In genomic region chr10:79932307-79932706, GRCh38 we compare ENCODE assay signal across 32 cellular contexts. TPM values are rescaled to one million over a fixed set of nuclear protein-coding genes. Genes with fewer than 3 reads are reported as not detected.
"Had no signal": no experiment of that assay in that cellular context is flagged by ENCODE, and none has a peak within 500 bp of the region (broad histone marks: within the 10 kb centered on the region; RNA-seq: fewer than 3 reads in every experiment).

No MANE protein-coding gene starts in this region.

- H3K36me3 ChIP-seq: ascending aorta had no signal

- H3K36me3 Mint-ChIP-seq: activated CD4-positive, alpha-beta memory T cell treated with anti-CD3 and anti-CD28 coated beads for 36 hours; activated naive CD4-positive, alpha-beta T cell treated with anti-CD3 and anti-CD28 coated beads, Interleukin-2, amount 10 ng/mL, durations not matched to agents 7 days and 5 days; activated naive CD4-positive, alpha-beta T cell treated with anti-CD3 and anti-CD28 coated beads, Interleukin-2, amount 50 U/mL, for 24 hours; activated naive CD8-positive, alpha-beta T cell treated with anti-CD3 and anti-CD28 coated beads for 36 hours; brain had no signal

- FAIRE-seq: TTC549 had no signal

- H3K4me1 Mint-ChIP-seq: activated naive CD4-positive, alpha-beta T cell treated with anti-CD3 and anti-CD28 coated beads, Interleukin-2, amount 10 ng/mL, durations not matched to agents 7 days and 5 days had no signal

- H3K4me1 ChIP-seq: ascending aorta had no signal

- H3K4me3 ChIP-seq: ascending aorta had no signal

- H3K9me3 ChIP-seq: ascending aorta had no signal

- H3K4me3 Mint-ChIP-seq: activated B cell treated with CpG ODN at 0.5 μM for 24 hours; activated CD4-positive, alpha-beta memory T cell treated with anti-CD3 and anti-CD28 coated beads for 36 hours; activated CD4-positive, alpha-beta T cell treated with anti-CD3 and anti-CD28 coated beads, Interleukin-2, amount 10 ng/mL, durations not matched to agents 24 days and 14 days; activated CD8-positive, alpha-beta T cell treated with anti-CD3 and anti-CD28 coated beads for 36 hours; activated naive CD4-positive, alpha-beta T cell treated with anti-CD3 and anti-CD28 coated beads, Interleukin-2, amount 10 ng/mL, durations not matched to agents 7 days and 5 days; activated naive CD4-positive, alpha-beta T cell treated with anti-CD3 and anti-CD28 coated beads, Interleukin-2, amount 50 U/mL, for 24 hours; activated naive CD8-positive, alpha-beta T cell treated with anti-CD3 and anti-CD28 coated beads for 36 hours; brain; T-helper 1 cell treated with Interleukin-12 subunit alpha and Interleukin-12 subunit beta and Interleukin-4 antibody, amounts not matched to agents 30 μg/mL and 1 μg/mL, for 36 hours; T-helper 2 cell treated with Interferon-gamma antibody and Interleukin-4, amounts not matched to agents 5 μg/mL and 100 μg/mL, for 36 hours had no signal

- H3K27me3 ChIP-seq: ascending aorta had no signal

- ATAC-seq: activated CD8-positive, alpha-beta T cell treated with anti-CD3 and anti-CD28 coated beads for 36 hours had no signal

- H3K27ac ChIP-seq: ascending aorta, VCaP had no signal

- DNase-seq: activated B cell treated with CpG ODN at 0.5 μM for 24 hours; activated CD4-positive, alpha-beta memory T cell treated with anti-CD3 and anti-CD28 coated beads for 36 hours; activated CD4-positive, alpha-beta T cell treated with anti-CD3 and anti-CD28 coated beads for 4 hours; activated CD4-positive, alpha-beta T cell treated with anti-CD3 and anti-CD28 coated beads, Interleukin-2, amount 50 U/mL, for 1 hour; activated CD4-positive, alpha-beta T cell treated with anti-CD3 and anti-CD28 coated beads, Interleukin-2, amount 50 U/mL, for 4 hours; activated CD4-positive, CD25-positive, alpha-beta regulatory T cell treated with anti-CD3 and anti-CD28 coated beads, Interleukin-2, amount 50 U/mL, for 72 hours; activated CD8-positive, alpha-beta memory T cell treated with anti-CD3 and anti-CD28 coated beads, Interleukin-2, amount 50 U/mL, for 4 hours; activated CD8-positive, alpha-beta T cell treated with anti-CD3 and anti-CD28 coated beads for 36 hours; activated effector memory CD4-positive, alpha-beta T cell treated with Interleukin-2 at 50 U/mL for 16 hours; activated gamma-delta T cell; activated naive CD4-positive, alpha-beta T cell treated with anti-CD3 and anti-CD28 coated beads, Interleukin-2, amount 10 ng/mL, durations not matched to agents 7 days and 5 days; activated naive CD4-positive, alpha-beta T cell treated with Interleukin-2 at 50 U/mL for 16 hours; activated naive CD8-positive, alpha-beta T cell treated with anti-CD3 and anti-CD28 coated beads for 36 hours; activated T-cell treated with anti-CD3 and anti-CD28 coated beads for 4 hours; activated T-cell treated with anti-CD3 and anti-CD28 coated beads, Interleukin-2, amount 50 U/mL, for 1 hour; activated T-cell treated with anti-CD3 and anti-CD28 coated beads, Interleukin-2, amount 50 U/mL, for 48 hours; amygdala; anterior cingulate cortex; central memory CD4-positive, alpha-beta T cell; T-helper 1 cell; T-helper 2 cell; T-helper 9 cell had no signal

- H3K9me3 Mint-ChIP-seq: activated B cell treated with CpG ODN at 0.5 μM for 24 hours; activated CD4-positive, alpha-beta memory T cell treated with anti-CD3 and anti-CD28 coated beads for 36 hours; activated CD4-positive, alpha-beta T cell treated with anti-CD3 and anti-CD28 coated beads, Interleukin-2, amount 10 ng/mL, durations not matched to agents 24 days and 14 days; activated CD8-positive, alpha-beta T cell treated with anti-CD3 and anti-CD28 coated beads for 36 hours; activated naive CD4-positive, alpha-beta T cell treated with anti-CD3 and anti-CD28 coated beads, Interleukin-2, amount 10 ng/mL, durations not matched to agents 7 days and 5 days; activated naive CD4-positive, alpha-beta T cell treated with anti-CD3 and anti-CD28 coated beads, Interleukin-2, amount 50 U/mL, for 24 hours; activated naive CD8-positive, alpha-beta T cell treated with anti-CD3 and anti-CD28 coated beads for 36 hours; activated T-helper 2 cell treated with anti-CD3 and anti-CD28 coated beads, Interferon-gamma antibody, Interleukin-2, Interleukin-4, amounts not matched to agents 10 μg/mL and 5 μg/mL and 100 μg/mL, durations not matched to agents 14 hours and 24 hours and 36 hours; brain; T-helper 1 cell treated with Interleukin-12 subunit alpha and Interleukin-12 subunit beta and Interleukin-4 antibody, amounts not matched to agents 30 μg/mL and 1 μg/mL, for 36 hours; T-helper 2 cell treated with Interferon-gamma antibody and Interleukin-4, amounts not matched to agents 5 μg/mL and 100 μg/mL, for 36 hours had no signal

- H3K27ac Mint-ChIP-seq: activated B cell treated with CpG ODN at 0.5 μM for 24 hours; activated CD4-positive, alpha-beta memory T cell treated with anti-CD3 and anti-CD28 coated beads for 36 hours; activated CD4-positive, alpha-beta T cell treated with anti-CD3 and anti-CD28 coated beads, Interleukin-2, amount 10 ng/mL, durations not matched to agents 24 days and 14 days; activated CD8-positive, alpha-beta T cell treated with anti-CD3 and anti-CD28 coated beads for 36 hours; activated naive CD4-positive, alpha-beta T cell treated with anti-CD3 and anti-CD28 coated beads, Interleukin-2, amount 10 ng/mL, durations not matched to agents 7 days and 5 days; activated naive CD4-positive, alpha-beta T cell treated with anti-CD3 and anti-CD28 coated beads, Interleukin-2, amount 50 U/mL, for 24 hours; activated naive CD8-positive, alpha-beta T cell treated with anti-CD3 and anti-CD28 coated beads for 36 hours; activated T-helper 2 cell treated with anti-CD3 and anti-CD28 coated beads, Interferon-gamma antibody, Interleukin-2, Interleukin-4, amounts not matched to agents 10 μg/mL and 5 μg/mL and 100 μg/mL, durations not matched to agents 14 hours and 24 hours and 36 hours; brain; T-helper 1 cell treated with Interleukin-12 subunit alpha and Interleukin-12 subunit beta and Interleukin-4 antibody, amounts not matched to agents 30 μg/mL and 1 μg/mL, for 36 hours; T-helper 2 cell treated with Interferon-gamma antibody and Interleukin-4, amounts not matched to agents 5 μg/mL and 100 μg/mL, for 36 hours had no signal

RNA-seq across cellular contexts. Expression of gene SFTPD, which starts 16.6 kb away (rescaled TPM):
- total RNA-seq: activated CD4-positive, alpha-beta T cell treated with anti-CD3 and anti-CD28 coated beads, Interleukin-2, amount 10 ng/mL, durations not matched to agents 24 days and 14 days; activated CD8-positive, alpha-beta memory T cell treated with anti-CD3 and anti-CD28 coated beads for 36 hours; activated CD8-positive, alpha-beta T cell treated with anti-CD3 and anti-CD28 coated beads for 36 hours; activated naive CD8-positive, alpha-beta T cell treated with anti-CD3 and anti-CD28 coated beads for 36 hours; activated T-helper 2 cell treated with anti-CD3 and anti-CD28 coated beads, Interferon-gamma antibody, Interleukin-2, Interleukin-4, amounts not matched to agents 10 μg/mL and 5 μg/mL and 100 μg/mL, durations not matched to agents 14 hours and 24 hours and 36 hours; ascending aorta had no signal
